Comparison of ENCODE assay signal across 8 cellular contexts in genomic region chr16:85395207-85395912, GRCh38.
DNase-seq lines count a peak whose midpoint lies in the region; ATAC-seq and TF ChIP-seq lines count a peak whose summit lies in the region.

No MANE protein-coding gene starts in this region.

- intact Hi-C loops in Right ventricle myocardium inferior (cut with DNase I) = loop anchor here (10.0 kb wide), 2 partner anchors 209 to 319 kb away; no protein-coding TSS in a partner anchor

- ATAC-seq in Right ventricle myocardium inferior = peak; percentile 42
- no peak for ATAC-seq in HG03457 (IDR thresholded peaks at IDR 0.05; ENCODE audit: unreplicated experiment)
- ATAC-seq in HG03565 (IDR thresholded peaks at IDR 0.05; ENCODE audit: unreplicated experiment) = no peak

- no peak overlapping the region for H3K4me3 ChIP-seq in retinal pigment epithelial cell (ENCODE audit: low read length)

- DNase-seq in GM03348 (ENCODE audit: low spot score) (peak; percentile 99), LoVo (ENCODE audit: low spot score) (peak; percentile 70), T1000 (lab: John Stamatoyannopoulos, UW) (peak; percentile 85), Right ventricle myocardium inferior (ENCODE audit: missing footprints) (peak; percentile 79), retinal pigment epithelial cell (ENCODE audit: low read depth) (peak; percentile 85), Ammon's horn (ENCODE audit: low spot score) (no peak)

- no peak for TF ChIP-seq CTCF in retinal pigment epithelial cell (conservative IDR thresholded peaks at IDR 0.05; ENCODE audit: low read depth, low read length)
